Comparison of ENCODE assay signal across 1 cellular context in genomic region chr10:14533295-14533694, GRCh38.
TF ChIP-seq lines count a peak whose summit lies in the region.

No MANE protein-coding gene starts in this region.

TF ChIP-seq in IMR-90, 13 proteins besides CTCF, POLR2A, EP300 and RAD21 (continued from another document):
- TF ChIP-seq RFX5 (IDR thresholded peaks at IDR 0.05; ENCODE audit: low read depth, low read length), result no peak
